In genomic region chr15:33138000-33138399, GRCh38 we compare ENCODE assay signal across 9 cellular contexts.
"Had no signal": no experiment of that assay in that cellular context is flagged by ENCODE, and none has a peak within 500 bp of the region (broad histone marks: within the 10 kb centered on the region; RNA-seq: fewer than 3 reads in every experiment).

No MANE protein-coding gene starts in this region.

- H3K4me3 ChIP-seq: sigmoid colon had no signal

- DNase-seq: activated CD4-positive, CD25-positive, alpha-beta regulatory T cell treated with anti-CD3 and anti-CD28 coated beads, Interleukin-2, amount 50 U/mL, for 72 hours; activated naive CD8-positive, alpha-beta T cell treated with anti-CD3 and anti-CD28 coated beads for 36 hours; amygdala; brain microvascular endothelial cell; cortex of kidney; effector memory CD8-positive, alpha-beta T cell; sigmoid colon; stimulated activated CD4-positive, alpha-beta T cell treated with anti-CD3 and anti-CD28 coated beads, Interleukin-1b, Interleukin-23, amount 100 ng/mL, for 48 hours had no signal

- H3K36me3 ChIP-seq: brain microvascular endothelial cell, sigmoid colon had no signal

- ATAC-seq: effector memory CD8-positive, alpha-beta T cell had no signal

- H3K9me3 ChIP-seq: sigmoid colon had no signal

- H3K27me3 ChIP-seq: brain microvascular endothelial cell, sigmoid colon had no signal

- H3K27ac ChIP-seq: brain microvascular endothelial cell, epithelial cell of prostate, sigmoid colon had no signal
